ENCODE assay signal across 1 cellular context in genomic region chr12:56645717-56646446, GRCh38.
TF ChIP-seq lines count a peak whose summit lies in the region.

Gene ATP5F1B (minus strand): TSS chr12:56645984. CDS start chr12:56645963, 21 bp downstream.

TF ChIP-seq in HepG2, 621 proteins besides CTCF, POLR2A, EP300 and RAD21 (continued from another document and continues in another):
- TF ChIP-seq, protein P1, sequence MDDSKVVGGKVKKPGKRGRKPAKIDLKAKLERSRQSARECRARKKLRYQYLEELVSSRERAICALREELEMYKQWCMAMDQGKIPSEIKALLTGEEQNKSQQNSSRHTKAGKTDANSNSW (CRISPR knock-in tag; IDR thresholded peaks at IDR 0.05; ENCODE audit: borderline replicate concordance) = no peak
- 0 out of 2 replicates have a peak, but pooled peaks have one; percentile 46 for TF ChIP-seq EEA1 (CRISPR knock-in tag; IDR thresholded peaks at IDR 0.05; ENCODE audit: borderline replicate concordance)
- TF ChIP-seq ZNF451 (CRISPR knock-in tag; IDR thresholded peaks at IDR 0.05) = no peak; the same call in 1 of the 2 replicates
- no peak for TF ChIP-seq WIZ (CRISPR knock-in tag; IDR thresholded peaks at IDR 0.05)
- TF ChIP-seq, protein P2, sequence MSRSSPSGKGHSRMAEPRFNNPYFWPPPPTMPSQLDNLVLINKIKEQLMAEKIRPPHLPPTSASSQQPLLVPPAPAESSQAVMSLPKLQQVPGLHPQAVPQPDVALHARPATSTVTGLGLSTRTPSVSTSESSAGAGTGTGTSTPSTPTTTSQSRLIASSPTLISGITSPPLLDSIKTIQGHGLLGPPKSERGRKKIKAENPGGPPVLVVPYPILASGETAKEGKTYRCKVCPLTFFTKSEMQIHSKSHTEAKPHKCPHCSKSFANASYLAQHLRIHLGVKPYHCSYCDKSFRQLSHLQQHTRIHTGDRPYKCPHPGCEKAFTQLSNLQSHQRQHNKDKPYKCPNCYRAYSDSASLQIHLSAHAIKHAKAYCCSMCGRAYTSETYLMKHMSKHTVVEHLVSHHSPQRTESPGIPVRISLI (CRISPR knock-in tag; IDR thresholded peaks at IDR 0.05; ENCODE audit: borderline replicate concordance) = no peak
- TF ChIP-seq HOXA5 (CRISPR knock-in tag; IDR thresholded peaks at IDR 0.05) = peak; percentile 80
- peak; percentile 66; the same call in 1 of the 2 replicates for TF ChIP-seq ZNF558 (CRISPR knock-in tag; IDR thresholded peaks at IDR 0.05; ENCODE audit: borderline replicate concordance)
- TF ChIP-seq RBM22 (optimal IDR thresholded peaks at IDR 0.05; ENCODE audit: low read length) = peak; percentile 89
- no peak for TF ChIP-seq ZSCAN20 (CRISPR knock-in tag; IDR thresholded peaks at IDR 0.05; ENCODE audit: borderline replicate concordance)
- no peak; the same call in 1 of the 2 replicates for TF ChIP-seq JUND (CRISPR knock-in tag; IDR thresholded peaks at IDR 0.05)
- TF ChIP-seq ATF4 (CRISPR knock-in tag; IDR thresholded peaks at IDR 0.05) = no peak; a peak in 1 of 4 replicates
- peak; percentile 94 for TF ChIP-seq ARID4A (CRISPR knock-in tag; IDR thresholded peaks at IDR 0.05; ENCODE audit: borderline replicate concordance)
- TF ChIP-seq SIN3B (IDR thresholded peaks at IDR 0.05; ENCODE audit: low read length) = peak; percentile 20; the same call in 1 of the 2 replicates
- 0 out of 2 replicates have a peak, but pooled peaks have one; percentile 26 for TF ChIP-seq ZNF251 (CRISPR knock-in tag; IDR thresholded peaks at IDR 0.05)
- no peak for TF ChIP-seq ZNF562 (CRISPR knock-in tag; IDR thresholded peaks at IDR 0.05; ENCODE audit: borderline replicate concordance)
- TF ChIP-seq JDP2 (CRISPR knock-in tag; IDR thresholded peaks at IDR 0.05; ENCODE audit: borderline replicate concordance) = no peak
- no peak for TF ChIP-seq ZNF75D (CRISPR knock-in tag; IDR thresholded peaks at IDR 0.05; ENCODE audit: borderline replicate concordance)
- peak; percentile 48; the same call in 1 of the 2 replicates for TF ChIP-seq TFDP2 (CRISPR knock-in tag; IDR thresholded peaks at IDR 0.05)
- TF ChIP-seq ZNF512B (CRISPR knock-in tag; IDR thresholded peaks at IDR 0.05; ENCODE audit: borderline replicate concordance) = 0 out of 2 replicates have a peak, but pooled peaks have one; percentile 38
- TF ChIP-seq FLYWCH1 (CRISPR knock-in tag; IDR thresholded peaks at IDR 0.05) = 0 out of 2 replicates have a peak, but pooled peaks have one; percentile 32
- TF ChIP-seq CHCHD3 (CRISPR knock-in tag; IDR thresholded peaks at IDR 0.05) = no peak
- no peak; the same call in 1 of the 2 replicates for TF ChIP-seq GMEB1 (CRISPR knock-in tag; IDR thresholded peaks at IDR 0.05; ENCODE audit: borderline replicate concordance)
- TF ChIP-seq ZNF3 (CRISPR knock-in tag; IDR thresholded peaks at IDR 0.05) = no peak
- no peak; the same call in 1 of the 2 replicates for TF ChIP-seq ZNF343 (CRISPR knock-in tag; IDR thresholded peaks at IDR 0.05)
- TF ChIP-seq, protein P3, sequence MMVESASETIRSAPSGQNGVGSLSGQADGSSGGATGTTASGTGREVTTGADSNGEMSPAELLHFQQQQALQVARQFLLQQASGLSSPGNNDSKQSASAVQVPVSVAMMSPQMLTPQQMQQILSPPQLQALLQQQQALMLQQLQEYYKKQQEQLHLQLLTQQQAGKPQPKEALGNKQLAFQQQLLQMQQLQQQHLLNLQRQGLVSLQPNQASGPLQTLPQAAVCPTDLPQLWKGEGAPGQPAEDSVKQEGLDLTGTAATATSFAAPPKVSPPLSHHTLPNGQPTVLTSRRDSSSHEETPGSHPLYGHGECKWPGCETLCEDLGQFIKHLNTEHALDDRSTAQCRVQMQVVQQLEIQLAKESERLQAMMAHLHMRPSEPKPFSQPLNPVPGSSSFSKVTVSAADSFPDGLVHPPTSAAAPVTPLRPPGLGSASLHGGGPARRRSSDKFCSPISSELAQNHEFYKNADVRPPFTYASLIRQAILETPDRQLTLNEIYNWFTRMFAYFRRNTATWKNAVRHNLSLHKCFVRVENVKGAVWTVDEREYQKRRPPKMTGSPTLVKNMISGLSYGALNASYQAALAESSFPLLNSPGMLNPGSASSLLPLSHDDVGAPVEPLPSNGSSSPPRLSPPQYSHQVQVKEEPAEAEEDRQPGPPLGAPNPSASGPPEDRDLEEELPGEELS (CRISPR knock-in tag; IDR thresholded peaks at IDR 0.05) = no peak
- no peak for TF ChIP-seq NFE2L2 (IDR thresholded peaks at IDR 0.05; ENCODE audit: low read length)
- peak; percentile 74 for TF ChIP-seq SPEN (CRISPR knock-in tag; IDR thresholded peaks at IDR 0.05; ENCODE audit: low read depth)
- no peak for TF ChIP-seq HNF4A (CRISPR knock-in tag; IDR thresholded peaks at IDR 0.05)
- TF ChIP-seq MYC (CRISPR knock-in tag; IDR thresholded peaks at IDR 0.05; ENCODE audit: borderline replicate concordance) = peak; percentile 81; the same call in 1 of the 2 replicates
- peak; percentile 97 for TF ChIP-seq ZFY (CRISPR knock-in tag; IDR thresholded peaks at IDR 0.05)
- TF ChIP-seq ZNF280B (CRISPR knock-in tag; IDR thresholded peaks at IDR 0.05; ENCODE audit: borderline replicate concordance) = peak; percentile 51; the same call in 1 of the 2 replicates
- TF ChIP-seq MNT (IDR thresholded peaks at IDR 0.05) = no peak
- no peak for TF ChIP-seq ISX (CRISPR knock-in tag; conservative IDR thresholded peaks at IDR 0.05)
- TF ChIP-seq NFKBIZ (CRISPR knock-in tag; IDR thresholded peaks at IDR 0.05) = no peak
- no peak for TF ChIP-seq GTF3A (CRISPR knock-in tag; conservative IDR thresholded peaks at IDR 0.05)
- TF ChIP-seq, protein P4, sequence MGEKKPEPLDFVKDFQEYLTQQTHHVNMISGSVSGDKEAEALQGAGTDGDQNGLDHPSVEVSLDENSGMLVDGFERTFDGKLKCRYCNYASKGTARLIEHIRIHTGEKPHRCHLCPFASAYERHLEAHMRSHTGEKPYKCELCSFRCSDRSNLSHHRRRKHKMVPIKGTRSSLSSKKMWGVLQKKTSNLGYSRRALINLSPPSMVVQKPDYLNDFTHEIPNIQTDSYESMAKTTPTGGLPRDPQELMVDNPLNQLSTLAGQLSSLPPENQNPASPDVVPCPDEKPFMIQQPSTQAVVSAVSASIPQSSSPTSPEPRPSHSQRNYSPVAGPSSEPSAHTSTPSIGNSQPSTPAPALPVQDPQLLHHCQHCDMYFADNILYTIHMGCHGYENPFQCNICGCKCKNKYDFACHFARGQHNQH (CRISPR knock-in tag; IDR thresholded peaks at IDR 0.05) = peak; percentile 89
- TF ChIP-seq SIN3A (IDR thresholded peaks at IDR 0.05; ENCODE audit: borderline replicate concordance, low read depth, low read length) = peak; percentile 92
- TF ChIP-seq TARDBP (CRISPR knock-in tag; IDR thresholded peaks at IDR 0.05) = peak; percentile 66; the same call in 1 of the 2 replicates
